In genomic region chr15:96336643-96337353, GRCh38 we compare ENCODE assay signal across 1 cellular context.
TF ChIP-seq lines count a peak whose summit lies in the region.

No MANE protein-coding gene starts in this region.

TF ChIP-seq in K562, 482 proteins besides CTCF, POLR2A, EP300 and RAD21 (continued from another document and continues in another):
- TF ChIP-seq AFF1 (IDR thresholded peaks at IDR 0.05; ENCODE audit: low read depth in 1 of 2, partially characterized antibody in 2 of 2) (no peak), NR2C1 (IDR thresholded peaks at IDR 0.05) (0 out of 2 replicates have a peak, but pooled peaks have one; percentile 8), NR2C1 (tag; IDR thresholded peaks at IDR 0.05) (no peak), PRDM10 (IDR thresholded peaks at IDR 0.05; ENCODE audit: partially characterized antibody) (peak; percentile 54), CLOCK (CRISPR knock-in tag; IDR thresholded peaks at IDR 0.05; ENCODE audit: borderline replicate concordance) (no peak), RBM14 (IDR thresholded peaks at IDR 0.05; ENCODE audit: borderline replicate concordance, insufficient read depth, low read depth, low read length) (no peak), ZNF280A (IDR thresholded peaks at IDR 0.05; ENCODE audit: low read depth, partially characterized antibody) (no peak), MYBL2 (IDR thresholded peaks at IDR 0.05; ENCODE audit: low read depth) (peak; percentile 54; the same call in 1 of the 2 replicates), MYBL2 (CRISPR knock-in tag; IDR thresholded peaks at IDR 0.05; ENCODE audit: borderline replicate concordance) (no peak), RAD51 (IDR thresholded peaks at IDR 0.05; ENCODE audit: borderline replicate concordance, low read depth) (peak; percentile 8; the same call in 1 of the 2 replicates), NR2F6 (CRISPR knock-in tag; IDR thresholded peaks at IDR 0.05) (no peak), E2F3 (CRISPR knock-in tag; IDR thresholded peaks at IDR 0.05) (no peak), NR2C2 (CRISPR knock-in tag; IDR thresholded peaks at IDR 0.05) (no peak), NR2C2 (tag; IDR thresholded peaks at IDR 0.05) (0 out of 2 replicates have a peak, but pooled peaks have one; percentile 0), ZNF518B (CRISPR knock-in tag; IDR thresholded peaks at IDR 0.05) (no peak), CTCFL (IDR thresholded peaks at IDR 0.05; ENCODE audit: borderline replicate concordance, insufficient read depth, low read depth, low read length, poor library complexity, severe bottlenecking) (no peak), NCOA2 (IDR thresholded peaks at IDR 0.05; ENCODE audit: partially characterized antibody in 2 of 2) (no peak), HOMEZ (CRISPR knock-in tag; IDR thresholded peaks at IDR 0.05) (no peak), CAMTA2 (CRISPR knock-in tag; conservative IDR thresholded peaks at IDR 0.05) (no peak), KDM1A (IDR thresholded peaks at IDR 0.05) (peak; percentile 52 to 62; a peak in 3 of 4 replicates), VEZF1 (CRISPR knock-in tag; IDR thresholded peaks at IDR 0.05) (peak; percentile 33), ZNF668 (CRISPR knock-in tag; IDR thresholded peaks at IDR 0.05) (no peak), GTF2E2 (tag; IDR thresholded peaks at IDR 0.05) (no peak), MNT (conservative IDR thresholded peaks at IDR 0.05) (0 out of 4 replicates have a peak, but pooled peaks of 1 of the 2 experiments have one; percentile 7), ZFX (CRISPR knock-in tag; IDR thresholded peaks at IDR 0.05) (0 out of 2 replicates have a peak, but pooled peaks have one; percentile 9), ZNF79 (CRISPR knock-in tag; IDR thresholded peaks at IDR 0.05; ENCODE audit: low read depth) (no peak), FOSL1 (tag; conservative IDR thresholded peaks at IDR 0.05) (0 out of 2 replicates have a peak, but pooled peaks have one; percentile 3)
